In the genomic region with DNA sequence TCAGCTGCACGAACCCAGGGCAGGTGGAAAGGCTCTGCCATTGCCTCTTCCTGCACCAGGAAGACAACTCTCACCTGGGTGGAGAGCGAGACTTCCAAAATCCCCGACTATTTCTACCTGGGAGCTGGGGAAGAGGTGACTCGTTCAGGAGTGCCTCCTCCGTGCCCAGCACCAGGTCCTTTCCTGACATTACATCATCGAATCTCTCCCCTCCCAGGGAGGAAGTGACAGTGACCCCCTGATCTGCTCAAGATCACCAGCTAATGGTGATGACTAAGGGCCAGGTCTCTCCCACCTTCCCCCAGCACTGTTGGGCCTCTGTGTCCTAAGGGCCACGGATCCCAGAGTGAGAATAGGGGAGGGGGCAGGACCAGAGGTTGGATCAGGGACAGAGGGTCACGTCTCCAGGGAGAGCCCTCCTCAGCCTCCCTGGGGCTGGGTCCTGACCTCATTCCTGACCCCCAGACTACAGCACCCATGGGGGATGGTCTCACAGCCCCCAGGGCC, we compare ENCODE assay signal across 34 cellular contexts. TPM values are rescaled to one million over a fixed set of nuclear protein-coding genes. Genes with fewer than 3 reads are reported as not detected.
"Had no signal": no experiment of that assay in that cellular context is flagged by ENCODE, and none has a peak within 500 bp of the region (broad histone marks: within the 10 kb centered on the region; RNA-seq: fewer than 3 reads in every experiment).

No MANE protein-coding gene starts in this region.

- H3K4me2 ChIP-seq: hepatocyte, smooth muscle cell had no signal

- H3K27me3 ChIP-seq: body of pancreas, cardiac muscle cell, hepatocyte had no signal

- H3K27ac ChIP-seq: adrenal gland, body of pancreas, cardiac muscle cell, coronary artery, dorsolateral prefrontal cortex, gastroesophageal sphincter, hepatocyte, pancreas, psoas muscle, suprapubic skin, tibial artery, upper lobe of right lung, WERI-Rb-1 had no signal

- ATAC-seq: activated CD4-positive, CD25-positive, alpha-beta regulatory T cell treated with anti-CD3 and anti-CD28 coated beads, Interleukin-2, amount 50 U/mL, for 24 hours; body of pancreas; gastroesophageal sphincter; left cardiac atrium; left ventricle myocardium superior; pancreas; psoas muscle; stimulated activated naive B cell treated with anti-CD40 and anti-IgM and Interleukin-4, amounts not matched to agents 10 μg/mL and 1 μg/mL and 100 μg/mL, for 72 hours; upper lobe of right lung had no signal

- H3K36me3 ChIP-seq: adrenal gland, cardiac muscle cell, gastroesophageal sphincter, pancreas, suprapubic skin, tibial artery, upper lobe of right lung, WERI-Rb-1 had no signal

- H2AFZ ChIP-seq: hepatocyte had no signal

- H3K4me3 ChIP-seq: adrenal gland, body of pancreas, cardiac muscle cell, coronary artery, dorsolateral prefrontal cortex, gastroesophageal sphincter, hepatocyte, pancreas, psoas muscle, smooth muscle cell, suprapubic skin, tibial artery, upper lobe of right lung had no signal

- H3K4me1 ChIP-seq: adrenal gland, body of pancreas, gastroesophageal sphincter, pancreas, psoas muscle, suprapubic skin, tibial artery had no signal

- DNase-seq: activated CD4-positive, alpha-beta T cell treated with anti-CD3 and anti-CD28 coated beads for 48 hours; activated CD4-positive, alpha-beta T cell treated with anti-CD3 and anti-CD28 coated beads, Interleukin-2, amount 50 U/mL, for 48 hours; activated CD8-positive, alpha-beta memory T cell treated with anti-CD3 and anti-CD28 coated beads for 24 hours; activated effector memory CD4-positive, alpha-beta T cell treated with Interleukin-2 at 50 U/mL for 16 hours; activated naive CD4-positive, alpha-beta T cell treated with anti-CD3 and anti-CD28 coated beads for 36 hours; activated naive CD8-positive, alpha-beta T cell treated with anti-CD3 and anti-CD28 coated beads for 36 hours; adrenal gland; aorta; body of pancreas; cerebellar nuclear complex; dorsolateral prefrontal cortex; effector memory CD4-positive, alpha-beta T cell; erythroblast; islet precursor cell; left cardiac atrium; left ventricle myocardium superior; mammary epithelial cell; naive B cell; nephron progenitor cell; psoas muscle; stimulated activated CD4-positive, alpha-beta T cell treated with anti-CD3 and anti-CD28 coated beads, Interleukin-1b, Interleukin-23, amount 100 ng/mL, for 48 hours; stimulated activated naive B cell treated with anti-CD40 and anti-IgM and Interleukin-4, amounts not matched to agents 10 μg/mL and 1 μg/mL and 100 μg/mL, for 72 hours; T1000; tibial artery; upper lobe of right lung; WERI-Rb-1 had no signal

- H3K9me3 ChIP-seq: adrenal gland, gastroesophageal sphincter, pancreas, psoas muscle, suprapubic skin, tibial artery, upper lobe of right lung had no signal

RNA-seq across cellular contexts. Expression of a gene that starts 47.8 kb away (rescaled TPM):
- total RNA-seq: cardiac muscle cell had no signal
- polyA plus RNA-seq: smooth muscle cell had no signal
